22 cellular contexts compared by ENCODE assay signal in the genomic region with DNA sequence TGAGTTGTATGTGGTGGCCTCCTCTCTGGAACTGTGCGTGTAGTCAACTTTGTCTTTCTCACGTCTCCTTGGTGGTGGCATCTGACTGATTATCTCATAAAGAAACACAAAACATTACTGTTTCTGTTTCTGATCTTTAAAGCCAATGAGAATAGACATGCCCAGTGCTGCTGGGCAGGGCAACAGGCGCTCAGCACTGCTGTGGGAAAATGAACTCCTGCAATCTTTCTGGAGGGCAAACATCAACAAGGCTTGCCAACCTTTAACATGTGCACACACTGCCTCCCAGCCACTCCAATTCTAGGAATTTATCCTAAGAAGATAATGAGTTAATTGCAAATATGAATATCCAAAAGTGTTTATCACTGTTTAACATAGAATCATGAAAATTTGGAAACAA.
DNase-seq lines count a peak whose midpoint lies in the region; ATAC-seq, FAIRE-seq and TF ChIP-seq lines count a peak whose summit lies in the region.
"Had no signal": no experiment of that assay in that cellular context is flagged by ENCODE, and none has a peak within 500 bp of the region (broad histone marks: within the 10 kb centered on the region; RNA-seq: fewer than 3 reads in every experiment).

No MANE protein-coding gene starts in this region.

- TF ChIP-seq RAD21 in HepG2 (CRISPR knock-in tag; IDR thresholded peaks at IDR 0.05) (no peak), GM12878 (IDR thresholded peaks at IDR 0.05; ENCODE audit: insufficient read depth, low read depth, low read length) (no peak)

- RAD21 ChIA-PET in GM12878 (lab: Charles Lee; ENCODE audit: unreplicated experiment), result interaction anchor here (0.6 to 1.0 kb wide), 2 partner anchors 31 to 43 kb away, joined by 3 read pairs; no protein-coding TSS in a partner anchor

- H3K4me3 ChIP-seq in HepG2 (replicated peaks in 1 of 3; ENCODE audit: insufficient read depth in 1 of 3, low read depth in 2 of 3, low read length in 3 of 3) (no peak overlapping the region), right lobe of liver (no peak overlapping the region), GM12878 (no peak overlapping the region), pancreas (no peak overlapping the region), lower lobe of right lung (no peak overlapping the region)
- H3K4me3 ChIP-seq: A549; BLaER1 treated with 17β-estradiol and CSF1 and Interleukin-3, amounts not matched to agents 10 nM and 100 nM had no signal

- no peaks in the 10 kb centered on the region for H4K20me1 ChIP-seq in HepG2 (ENCODE audit: insufficient read depth, low read length)
- no peaks in the 10 kb centered on the region for H4K20me1 ChIP-seq in GM12878 (ENCODE audit: control insufficient read depth, insufficient read depth)
- H4K20me1 ChIP-seq: BLaER1 treated with 17β-estradiol and CSF1 and Interleukin-3, amounts not matched to agents 10 nM and 100 nM had no signal

- CTCF ChIA-PET in HepG2 (lab: Yijun Ruan, JAX; ENCODE audit: low intra/inter-chr PET ratio, low total read pairs), result no interaction called here
- CTCF ChIA-PET in GM12878 (lab: Yijun Ruan, JAX), result no interaction called here
- CTCF ChIA-PET in T-cell (lab: Charles Lee), result no interaction called here

- H2AFZ ChIP-seq in HepG2 (ENCODE audit: low read length), result no peak overlapping the region
- H2AFZ ChIP-seq in GM12878 (ENCODE audit: control insufficient read depth, low read depth, low read length), result no peak overlapping the region

- H3K9ac ChIP-seq in HepG2 (ENCODE audit: insufficient read depth, low read depth, low read length), result no peak overlapping the region
- H3K9ac ChIP-seq in GM12878 (ENCODE audit: control insufficient read depth, insufficient read depth, low read length), result no peak overlapping the region
- H3K9ac ChIP-seq: BLaER1 treated with 17β-estradiol and CSF1 and Interleukin-3, amounts not matched to agents 10 nM and 100 nM had no signal

- DNase-seq in HepG2 (ENCODE audit: low spot score) (no peak), right lobe of liver (no peak), GM12878 (ENCODE audit: low read depth, low spot score) (peak; percentile 7), pancreas (peak in 2 of 6 donors; percentile 36 to 49), occipital lobe (lab: John Stamatoyannopoulos, UW) (no peak), T-cell (no peak), lower lobe of right lung (no peak)
- DNase-seq: AML-193; Caco-2; Calu3; CD4-positive, alpha-beta T cell; CD8-positive, alpha-beta T cell; DMS79 treated with DMSO at 0.1 percent for 48 hours; GF-D8 had no signal

- TF ChIP-seq EP300 in HepG2 (IDR thresholded peaks at IDR 0.05; ENCODE audit: low read depth in 2 of 2, low read length in 2 of 2) (no peak), HepG2 (CRISPR knock-in tag; IDR thresholded peaks at IDR 0.05; ENCODE audit: borderline replicate concordance) (no peak), GM12878 (IDR thresholded peaks at IDR 0.05; ENCODE audit: borderline replicate concordance in 1 of 2, control insufficient read depth in 1 of 2, low read depth in 2 of 2, low read length in 2 of 2) (no peak)

- no peak overlapping the region for H3K4me3 Mint-ChIP-seq in T-cell
- H3K4me3 Mint-ChIP-seq: B cell; CD4-positive, alpha-beta T cell; CD8-positive, alpha-beta T cell had no signal

- H3K4me2 ChIP-seq in HepG2 (ENCODE audit: low read depth, low read length) (no peak overlapping the region), GM12878 (ENCODE audit: control insufficient read depth, insufficient read depth) (no peak overlapping the region)
- H3K4me2 ChIP-seq: A549; BLaER1 treated with 17β-estradiol and CSF1 and Interleukin-3, amounts not matched to agents 10 nM and 100 nM had no signal

- in situ Hi-C loops in HepG2 (cut with HindIII; ENCODE audit: extremely low pct_ligation_motif_present, low pct_unique_long_range_greater_than_20kb) (no loop called here), GM12878 (cut with MboI) (no loop called here)

- H3K27ac ChIP-seq in HepG2 (ENCODE audit: extremely low read length, insufficient read depth, low read length), result no peak overlapping the region
- no peak overlapping the region for H3K27ac ChIP-seq in right lobe of liver
- no peak overlapping the region for H3K27ac ChIP-seq in GM12878 (ENCODE audit: control insufficient read depth, insufficient read depth)
- peak overlapping the region in 1 of 4 donors; percentile 23 for H3K27ac ChIP-seq in pancreas
- H3K27ac ChIP-seq in lower lobe of right lung, result no peak overlapping the region
- H3K27ac ChIP-seq: 22Rv1, A549, C4-2B had no signal

- POLR2A ChIA-PET in HepG2 (lab: Yijun Ruan, JAX), result no interaction called here
- POLR2A ChIA-PET in GM12878 (lab: Charles Lee), result no interaction called here
- POLR2A ChIA-PET in T-cell (lab: Charles Lee), result no interaction called here

- H3K27ac Mint-ChIP-seq in T-cell, result no peak overlapping the region
- H3K27ac Mint-ChIP-seq: B cell; CD4-positive, alpha-beta T cell; CD8-positive, alpha-beta T cell had no signal

- no peaks in the 10 kb centered on the region for H3K36me3 Mint-ChIP-seq in T-cell
- H3K36me3 Mint-ChIP-seq: CD8-positive, alpha-beta T cell had no signal

- H3K27me3 Mint-ChIP-seq in T-cell, result peaks cover 0 to 6% of the 10 kb centered on the region in 2 donors
- H3K27me3 Mint-ChIP-seq: CD4-positive, alpha-beta T cell had no signal

- H3K9me3 Mint-ChIP-seq in T-cell, result peaks cover 0 to 6% (median 0%) of the 10 kb centered on the region in 3 donors
- H3K9me3 Mint-ChIP-seq: CD4-positive, alpha-beta T cell; CD8-positive, alpha-beta T cell had no signal

- BruUV-seq in HepG2 (replicated peaks; lab: Mats Ljungman, UMichigan) (no TSS peak), GM12878 (replicated peaks; lab: Mats Ljungman, UMichigan) (no TSS peak)

- H3K4me1 Mint-ChIP-seq in T-cell, result no peaks in the 10 kb centered on the region

- H3K9me3 ChIP-seq in HepG2 (ENCODE audit: low read length) (no peaks in the 10 kb centered on the region), right lobe of liver (no peaks in the 10 kb centered on the region), GM12878 (replicated peaks; ENCODE audit: control insufficient read depth, insufficient read depth, low read length) (no peaks in the 10 kb centered on the region; the same call in 2 of the 3 replicates), pancreas (no peaks in the 10 kb centered on the region), lower lobe of right lung (no peaks in the 10 kb centered on the region)

- H3K4me1 ChIP-seq in HepG2 (ENCODE audit: insufficient read depth, low read length), result no peaks in the 10 kb centered on the region
- H3K4me1 ChIP-seq in right lobe of liver, result no peaks in the 10 kb centered on the region
- H3K4me1 ChIP-seq in GM12878 (ENCODE audit: control insufficient read depth, insufficient read depth, low read length), result peaks cover 4% of the 10 kb centered on the region; the same call in 1 of the 2 replicates
- H3K4me1 ChIP-seq in pancreas, result peaks cover 0 to 6% (median 6%) of the 10 kb centered on the region in 3 donors
- no peaks in the 10 kb centered on the region for H3K4me1 ChIP-seq in lower lobe of right lung
- H3K4me1 ChIP-seq: A549, Caco-2 had no signal

- SMC1A ChIA-PET in GM12878 (lab: Charles Lee; ENCODE audit: uncharacterized antibody, unreplicated experiment), result interaction anchor here (0.7 to 2.4 kb wide), 5 partner anchors 9 to 142 kb away, joined by 3 to 5 read pairs (median 4); no protein-coding TSS in a partner anchor

- intact Hi-C loops in HepG2 (cut with micrococcal nuclease; ENCODE audit: unreplicated experiment) (no loop called here), right lobe of liver (cut with DNase I) (no loop called here), GM12878 (cut with micrococcal nuclease; ENCODE audit: unreplicated experiment) (loop anchor here (5.0 kb wide), 1 partner anchor 130 kb away; no protein-coding TSS in a partner anchor), pancreas (cut with DNase I) (no loop called here), lower lobe of right lung (cut with DNase I) (no loop called here)

- no peak for ATAC-seq in HepG2
- ATAC-seq in right lobe of liver, result no peak
- peak; percentile 36; the same call in 2 of the 3 replicates for ATAC-seq in GM12878
- peak; percentile 65 to 92 (median 78) for ATAC-seq in pancreas
- ATAC-seq in T-cell (replicated peaks in 1 of 4), result no peak
- no peak for ATAC-seq in lower lobe of right lung
- ATAC-seq: A549; CD8-positive, alpha-beta T cell had no signal

- no peak for FAIRE-seq in HepG2 (lab: Jason Lieb, UNC)
- no peak for FAIRE-seq in GM12878 (lab: Jason Lieb, UNC)
- no peak for FAIRE-seq in pancreas (lab: Jason Lieb, UNC)
- FAIRE-seq: A549, D721Med, G401.6, GM12891 had no signal

- TF ChIP-seq POLR2A in HepG2 (IDR thresholded peaks at IDR 0.05; ENCODE audit: insufficient read depth in 1 of 2, low read depth in 2 of 2, low read length in 2 of 2) (no peak), right lobe of liver (IDR thresholded peaks at IDR 0.05) (no peak), GM12878 (IDR thresholded peaks at IDR 0.05; ENCODE audit: low read depth, low read length) (no peak)

- H3K36me3 ChIP-seq in HepG2 (replicated peaks in 1 of 2; ENCODE audit: control insufficient read depth in 1 of 2, insufficient read depth in 2 of 2, low read length in 2 of 2), result no peaks in the 10 kb centered on the region
- H3K36me3 ChIP-seq in right lobe of liver, result no peaks in the 10 kb centered on the region
- H3K36me3 ChIP-seq in GM12878 (ENCODE audit: control insufficient read depth in 2 of 2, insufficient read depth in 2 of 2, low read length in 1 of 2), result no peaks in the 10 kb centered on the region
- H3K36me3 ChIP-seq in pancreas, result no peaks in the 10 kb centered on the region
- no peaks in the 10 kb centered on the region for H3K36me3 ChIP-seq in lower lobe of right lung

- H3K27me3 ChIP-seq in HepG2 (ENCODE audit: control insufficient read depth in 1 of 2, insufficient read depth in 2 of 2, low read length in 2 of 2), result no peaks in the 10 kb centered on the region; a peak in 1 of 5 replicates
- H3K27me3 ChIP-seq in right lobe of liver, result no peaks in the 10 kb centered on the region
- no peaks in the 10 kb centered on the region for H3K27me3 ChIP-seq in GM12878 (replicated peaks in 1 of 2; ENCODE audit: control insufficient read depth in 2 of 2, insufficient read depth in 2 of 2, low read length in 1 of 2)
- H3K27me3 ChIP-seq in pancreas, result no peaks in the 10 kb centered on the region
- no peaks in the 10 kb centered on the region for H3K27me3 ChIP-seq in lower lobe of right lung (ENCODE audit: low read depth)
- H3K27me3 ChIP-seq: BLaER1 treated with 17β-estradiol and CSF1 and Interleukin-3, amounts not matched to agents 10 nM and 100 nM had no signal

- H3K79me2 ChIP-seq in HepG2 (ENCODE audit: insufficient read depth, low read length) (no peaks in the 10 kb centered on the region), GM12878 (ENCODE audit: control insufficient read depth, insufficient read depth, low read length) (no peaks in the 10 kb centered on the region)

- WGBS in HepG2 (ENCODE audit: low lambda C conversion rate), result 23% methylated on average over 3 of the region's 3 CpGs
- WGBS in right lobe of liver (ENCODE audit: insufficient coverage, low coverage, low lambda C conversion rate, missing lambda C conversion rate), result 64% methylated on average over 3 of the region's 3 CpGs
- 18% methylated on average over 3 of the region's 3 CpGs for WGBS in GM12878 (ENCODE audit: insufficient coverage, insufficient replicate concordance, low lambda C conversion rate, missing lambda C conversion rate)
- 29 to 32% methylated on average over 3 of the region's 3 CpGs for WGBS in pancreas, 2 donors

- TF ChIP-seq CTCF in HepG2 (CRISPR knock-in tag; IDR thresholded peaks at IDR 0.05) (no peak), right lobe of liver (IDR thresholded peaks at IDR 0.05) (no peak), GM12878 (IDR thresholded peaks at IDR 0.05 in 2 of 3, conservative IDR thresholded peaks at IDR 0.05 in 1 of 3; ENCODE audit: control insufficient read depth in 2 of 3, extremely low read depth in 1 of 3, insufficient read depth in 1 of 3, low read depth in 3 of 3, low read length in 3 of 3) (no peak), pancreas (IDR thresholded peaks at IDR 0.05) (no peak), lower lobe of right lung (IDR thresholded peaks at IDR 0.05) (no peak)

Comparison
In these comparisons a context has a peak if more than half of its experiments do, and no peak if none do; other contexts are left out.
1. ATAC-seq: peak in GM12878 (single experiment) and pancreas (4 of 4); none in HepG2 (single experiment), right lobe of liver (0 of 4), T-cell (0 of 4) and lower lobe of right lung (0 of 2).